27 cellular contexts compared by ENCODE assay signal in genomic region chr5:178671745-178672144, GRCh38.
"Had no signal": no experiment of that assay in that cellular context is flagged by ENCODE, and none has a peak within 500 bp of the region (broad histone marks: within the 10 kb centered on the region; RNA-seq: fewer than 3 reads in every experiment).

No MANE protein-coding gene starts in this region.

- H3K27me3 Mint-ChIP-seq: activated CD4-positive, alpha-beta T cell treated with anti-CD3 and anti-CD28 coated beads, Interleukin-2, amount 10 ng/mL, durations not matched to agents 24 days and 14 days; IgD-negative memory B cell had no signal

- ATAC-seq: activated CD8-positive, alpha-beta memory T cell treated with anti-CD3 and anti-CD28 coated beads, Interleukin-2, amount 10 ng/mL, durations not matched to agents 7 days and 5 days; Panc1 had no signal

- H3K4me1 Mint-ChIP-seq: activated CD4-positive, alpha-beta T cell treated with anti-CD3 and anti-CD28 coated beads, Interleukin-2, amount 10 ng/mL, durations not matched to agents 24 days and 14 days; activated CD8-positive, alpha-beta memory T cell treated with anti-CD3 and anti-CD28 coated beads, Interleukin-2, amount 10 ng/mL, durations not matched to agents 7 days and 5 days; activated naive CD4-positive, alpha-beta T cell treated with anti-CD3 and anti-CD28 coated beads, Interleukin-2, amount 10 ng/mL, durations not matched to agents 7 days and 5 days; IgD-negative memory B cell had no signal

- H3K4me3 Mint-ChIP-seq: activated B cell treated with CpG ODN at 0.5 μM for 24 hours; activated CD4-positive, alpha-beta T cell treated with anti-CD3 and anti-CD28 coated beads, Interleukin-2, amount 10 ng/mL, durations not matched to agents 24 days and 14 days; activated CD8-positive, alpha-beta memory T cell treated with anti-CD3 and anti-CD28 coated beads, Interleukin-2, amount 10 ng/mL, durations not matched to agents 7 days and 5 days; activated naive CD4-positive, alpha-beta T cell treated with anti-CD3 and anti-CD28 coated beads, Interleukin-2, amount 10 ng/mL, durations not matched to agents 7 days and 5 days; activated naive CD8-positive, alpha-beta T cell treated with anti-CD3 and anti-CD28 coated beads for 36 hours; activated T-cell treated with anti-CD3 and anti-CD28 coated beads, Interleukin-2, amount 50 U/mL, for 24 hours; IgD-negative memory B cell; T-helper 1 cell treated with Interleukin-12 subunit alpha and Interleukin-12 subunit beta and Interleukin-4 antibody, amounts not matched to agents 30 μg/mL and 1 μg/mL, for 36 hours had no signal

- H3K36me3 Mint-ChIP-seq: activated CD8-positive, alpha-beta memory T cell treated with anti-CD3 and anti-CD28 coated beads, Interleukin-2, amount 10 ng/mL, durations not matched to agents 7 days and 5 days; activated naive CD4-positive, alpha-beta T cell treated with anti-CD3 and anti-CD28 coated beads, Interleukin-2, amount 10 ng/mL, durations not matched to agents 7 days and 5 days; activated naive CD8-positive, alpha-beta T cell treated with anti-CD3 and anti-CD28 coated beads for 36 hours; IgD-negative memory B cell had no signal

- DNase-seq: activated B cell treated with CpG ODN at 0.5 μM for 24 hours; activated CD4-positive, alpha-beta T cell treated with anti-CD3 and anti-CD28 coated beads for 1 hour; activated CD4-positive, alpha-beta T cell treated with anti-CD3 and anti-CD28 coated beads, Interleukin-2, amount 10 ng/mL, durations not matched to agents 24 days and 14 days; activated CD4-positive, alpha-beta T cell treated with anti-CD3 and anti-CD28 coated beads, Interleukin-2, amount 50 U/mL, for 48 hours; activated CD8-positive, alpha-beta memory T cell treated with anti-CD3 and anti-CD28 coated beads, Interleukin-2, amount 10 ng/mL, durations not matched to agents 7 days and 5 days; activated gamma-delta T cell; activated naive CD4-positive, alpha-beta T cell treated with anti-CD3 and anti-CD28 coated beads, Interleukin-2, amount 10 ng/mL, durations not matched to agents 7 days and 5 days; activated naive CD8-positive, alpha-beta T cell treated with anti-CD3 and anti-CD28 coated beads for 36 hours; activated T-cell treated with anti-CD3 and anti-CD28 coated beads, Interleukin-2, amount 50 U/mL, for 24 hours; brain microvascular endothelial cell; KG1; NCI-H1048; NCI-H1417 treated with DMSO at 0.1 percent for 48 hours; NCI-H1694; NCI-H2029 treated with DMSO at 0.1 percent for 48 hours; NCI-H345; NCI-H510A treated with DMSO at 0.1 percent for 48 hours; NCI-H69; NK-92 treated with Interleukin-12 subunit alpha and Interleukin-12 subunit beta, amount 100 ng/mL, for 24 hours; OCI-M1; Right ventricle myocardium superior had no signal

- H3K9me3 Mint-ChIP-seq: activated B cell treated with CpG ODN at 0.5 μM for 24 hours; activated naive CD4-positive, alpha-beta T cell treated with anti-CD3 and anti-CD28 coated beads, Interleukin-2, amount 10 ng/mL, durations not matched to agents 7 days and 5 days; activated T-cell treated with anti-CD3 and anti-CD28 coated beads, Interleukin-2, amount 50 U/mL, for 24 hours had no signal

- H3K36me3 ChIP-seq: brain microvascular endothelial cell, cardiac muscle cell, SJSA1 had no signal

- H3K4me3 ChIP-seq: cardiac muscle cell, SJSA1 had no signal

- H3K27ac ChIP-seq: brain microvascular endothelial cell, cardiac muscle cell, RWPE1, SJSA1 had no signal

- H3K27ac Mint-ChIP-seq: activated B cell treated with CpG ODN at 0.5 μM for 24 hours; activated CD4-positive, alpha-beta T cell treated with anti-CD3 and anti-CD28 coated beads, Interleukin-2, amount 10 ng/mL, durations not matched to agents 24 days and 14 days; activated CD8-positive, alpha-beta memory T cell treated with anti-CD3 and anti-CD28 coated beads, Interleukin-2, amount 10 ng/mL, durations not matched to agents 7 days and 5 days; activated naive CD4-positive, alpha-beta T cell treated with anti-CD3 and anti-CD28 coated beads, Interleukin-2, amount 10 ng/mL, durations not matched to agents 7 days and 5 days; activated naive CD8-positive, alpha-beta T cell treated with anti-CD3 and anti-CD28 coated beads for 36 hours; activated T-cell treated with anti-CD3 and anti-CD28 coated beads, Interleukin-2, amount 50 U/mL, for 24 hours; IgD-negative memory B cell; T-helper 1 cell treated with Interleukin-12 subunit alpha and Interleukin-12 subunit beta and Interleukin-4 antibody, amounts not matched to agents 30 μg/mL and 1 μg/mL, for 36 hours had no signal

- H3K4me1 ChIP-seq: SJSA1 had no signal
